Comparison of ENCODE assay signal across 8 cellular contexts in genomic region chrX:20412871-20413486, GRCh38.
DNase-seq lines count a peak whose midpoint lies in the region; ATAC-seq lines count a peak whose summit lies in the region.

No MANE protein-coding gene starts in this region.

- DNase-seq in activated gamma-delta T cell treated with Interleukin-2 at 50 U/mL for 16 hours (peak; percentile 55), activated gamma-delta T cell (lab: John Stamatoyannopoulos, UW) (no peak), Kasumi-1 (lab: John Stamatoyannopoulos, UW) (peak; percentile 46 to 54), NCI-H2171 treated with DMSO at 0.1 percent for 48 hours (lab: John Stamatoyannopoulos, UW) (no peak), NCI-H524 treated with DMSO at 0.1 percent for 48 hours (lab: John Stamatoyannopoulos, UW) (no peak), NCI-H1694 treated with DMSO at 0.1 percent for 48 hours (lab: John Stamatoyannopoulos, UW) (no peak)
- DNase-seq in stimulated activated CD4-positive, alpha-beta T cell treated with anti-CD3 and anti-CD28 coated beads, Interleukin-4, amount 100 ng/mL, for 24 hours = peak; percentile 17

- no peaks in the 10 kb centered on the region for H3K36me3 Mint-ChIP-seq in activated T-helper 17 cell treated with anti-CD3 and anti-CD28 coated beads, Interleukin-2, amount 50 U/mL, for 72 hours (ENCODE audit: low read depth)

- peak; percentile 90 for ATAC-seq in activated T-helper 17 cell treated with anti-CD3 and anti-CD28 coated beads, Interleukin-2, amount 50 U/mL, for 72 hours (replicated peaks)

- peak overlapping the region; percentile 93 for H3K27ac Mint-ChIP-seq in activated T-helper 17 cell treated with anti-CD3 and anti-CD28 coated beads, Interleukin-2, amount 50 U/mL, for 72 hours

- no peaks in the 10 kb centered on the region for H3K9me3 Mint-ChIP-seq in activated T-helper 17 cell treated with anti-CD3 and anti-CD28 coated beads, Interleukin-2, amount 50 U/mL, for 72 hours

- peak overlapping the region; percentile 81 for H3K4me3 Mint-ChIP-seq in activated T-helper 17 cell treated with anti-CD3 and anti-CD28 coated beads, Interleukin-2, amount 50 U/mL, for 72 hours

- H3K4me1 Mint-ChIP-seq in activated T-helper 17 cell treated with anti-CD3 and anti-CD28 coated beads, Interleukin-2, amount 50 U/mL, for 72 hours = peaks cover 13% of the 10 kb centered on the region

- no peaks in the 10 kb centered on the region for H3K27me3 Mint-ChIP-seq in activated T-helper 17 cell treated with anti-CD3 and anti-CD28 coated beads, Interleukin-2, amount 50 U/mL, for 72 hours

Comparison
In these comparisons a context has a peak if more than half of its experiments do, and no peak if none do; other contexts are left out.
1. DNase-seq: peak in activated gamma-delta T cell treated with Interleukin-2 at 50 U/mL for 16 hours (single experiment), Kasumi-1 (2 of 2) and stimulated activated CD4-positive, alpha-beta T cell treated with anti-CD3 and anti-CD28 coated beads, Interleukin-4, amount 100 ng/mL, for 24 hours (single experiment); none in activated gamma-delta T cell (single experiment), NCI-H2171 treated with DMSO at 0.1 percent for 48 hours (single experiment), NCI-H524 treated with DMSO at 0.1 percent for 48 hours (single experiment) and NCI-H1694 treated with DMSO at 0.1 percent for 48 hours (single experiment).